Comparison of ENCODE assay signal across 18 cellular contexts in the genomic region with DNA sequence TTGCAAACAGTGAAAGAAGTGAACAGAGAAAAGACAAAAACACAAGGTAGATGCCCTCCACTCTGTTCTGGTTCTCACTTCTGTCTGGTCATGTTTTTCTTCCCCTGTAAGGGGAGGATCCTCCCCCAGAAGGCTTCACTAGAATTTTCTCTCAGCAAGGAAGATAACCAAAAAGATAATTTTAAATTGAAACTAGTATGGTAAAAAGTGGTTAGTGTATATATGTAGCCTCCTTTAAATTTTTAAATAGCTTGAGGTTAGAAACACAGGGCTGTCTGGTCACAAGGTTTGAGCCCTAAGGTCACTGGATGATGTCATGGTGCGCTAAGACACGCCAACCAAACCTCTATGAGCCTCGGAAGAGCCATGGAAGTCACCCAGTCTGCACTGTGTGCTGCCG. TPM values are rescaled to one million over a fixed set of nuclear protein-coding genes. Genes with fewer than 3 reads are reported as not detected.
A peak's percentile ranks its signal among the peaks of the same experiment; 100 is the strongest.
DNase-seq lines count a peak whose midpoint lies in the region; ATAC-seq and TF ChIP-seq lines count a peak whose summit lies in the region.
"Had no signal": no experiment of that assay in that cellular context is flagged by ENCODE, and none has a peak within 500 bp of the region (broad histone marks: within the 10 kb centered on the region; RNA-seq: fewer than 3 reads in every experiment).

No MANE protein-coding gene starts in this region.

- no peak overlapping the region for H3K4ac ChIP-seq in neuronal stem cell (ENCODE audit: low read length)

- H2BK12ac ChIP-seq in neuronal stem cell (ENCODE audit: low read length), result no peak overlapping the region

- no peaks in the 10 kb centered on the region for H3K27me3 ChIP-seq in neuronal stem cell (ENCODE audit: control insufficient read depth in 3 of 3, insufficient read depth in 3 of 3, low read depth in 1 of 3, low read length in 3 of 3)
- H3K27me3 ChIP-seq: heart left ventricle had no signal

- no peak overlapping the region for H4K91ac ChIP-seq in neuronal stem cell (ENCODE audit: low read depth, low read length, poor library complexity)

- peak overlapping the region; percentile 90 for H3K27ac Mint-ChIP-seq in chondrocyte (ENCODE audit: unreplicated experiment)
- H3K27ac Mint-ChIP-seq in activated CD4-positive, alpha-beta memory T cell treated with anti-CD3 and anti-CD28 coated beads, Interleukin-2, amount 10 ng/mL, durations not matched to agents 7 days and 5 days, result no peak overlapping the region
- H3K27ac Mint-ChIP-seq: activated CD8-positive, alpha-beta memory T cell treated with anti-CD3 and anti-CD28 coated beads, Interleukin-2, amount 10 ng/mL, durations not matched to agents 7 days and 5 days; activated naive CD8-positive, alpha-beta T cell treated with anti-CD3 and anti-CD28 coated beads, Interleukin-2, amount 10 ng/mL, durations not matched to agents 7 days and 5 days had no signal

- ATAC-seq in GM18868 (IDR thresholded peaks at IDR 0.05; ENCODE audit: unreplicated experiment) (peak; percentile 39), GM21528 (IDR thresholded peaks at IDR 0.05; ENCODE audit: low FRiP score, unreplicated experiment) (peak; percentile 69), HG03280 (IDR thresholded peaks at IDR 0.05; ENCODE audit: unreplicated experiment) (peak; percentile 89)
- ATAC-seq: activated CD8-positive, alpha-beta memory T cell treated with anti-CD3 and anti-CD28 coated beads, Interleukin-2, amount 10 ng/mL, durations not matched to agents 7 days and 5 days; heart left ventricle; left colon had no signal

- H2BK120ac ChIP-seq in neuronal stem cell (ENCODE audit: low read depth, low read length), result no peak overlapping the region

- H3K4me2 ChIP-seq in neuronal stem cell (ENCODE audit: insufficient read depth, low read length, poor library complexity, severe bottlenecking), result no peak overlapping the region
- H3K4me2 ChIP-seq: KMS-11 had no signal

- no peak overlapping the region for H3K27ac ChIP-seq in neuronal stem cell (replicated peaks; ENCODE audit: low read length)
- H3K27ac ChIP-seq: heart left ventricle, KMS-11 had no signal

- no peaks in the 10 kb centered on the region for H3K79me1 ChIP-seq in neuronal stem cell (ENCODE audit: low read depth, low read length)

- peaks cover 0 to 4% of the 10 kb centered on the region in 2 donors for H3K4me1 ChIP-seq in neuronal stem cell (ENCODE audit: control insufficient read depth in 2 of 2, insufficient read depth in 1 of 2, low read depth in 1 of 2, low read length in 2 of 2)

- DNase-seq in chondrocyte (ENCODE audit: low spot score) (no peak), NCI-H2029 treated with DMSO at 0.1 percent for 48 hours (lab: John Stamatoyannopoulos, UW) (no peak), HT-29 (ENCODE audit: low spot score) (no peak), neuronal stem cell (ENCODE audit: low spot score) (no peak)
- DNase-seq in activated CD4-positive, alpha-beta memory T cell treated with anti-CD3 and anti-CD28 coated beads, Interleukin-2, amount 10 ng/mL, durations not matched to agents 7 days and 5 days, result no peak
- DNase-seq: activated naive CD8-positive, alpha-beta T cell treated with anti-CD3 and anti-CD28 coated beads, Interleukin-2, amount 10 ng/mL, durations not matched to agents 7 days and 5 days; DND-41; heart left ventricle; left colon; NCI-H187 treated with DMSO at 0.1 percent for 48 hours; NCI-H748 treated with DMSO at 0.1 percent for 48 hours; SHP77 treated with DMSO at 0.1 percent for 48 hours had no signal

- CTCF ChIA-PET in activated CD4-positive, alpha-beta memory T cell treated with anti-CD3 and anti-CD28 coated beads, Interleukin-2, amount 10 ng/mL, durations not matched to agents 7 days and 5 days (lab: Charles Lee), result no interaction called here

- no peak overlapping the region for H2BK5ac ChIP-seq in neuronal stem cell (ENCODE audit: low read length)

- peaks cover 10 to 33% of the 10 kb centered on the region in 2 donors for H3K36me3 ChIP-seq in neuronal stem cell (replicated peaks in 1 of 2; ENCODE audit: control insufficient read depth in 2 of 2, insufficient read depth in 2 of 2, low read length in 2 of 2)

- WGBS in neuronal stem cell (ENCODE audit: extremely low coverage in 2 of 2, insufficient read length in 2 of 2, insufficient replicate concordance in 1 of 2), 2 donors, result no CpG with 5 or more reads among the region's 4 CpGs

- H2AK5ac ChIP-seq in neuronal stem cell (ENCODE audit: low read depth, low read length), result no peak overlapping the region

- TF ChIP-seq CTCF in chondrocyte (IDR thresholded peaks at IDR 0.05), result no peak

- H2AFZ ChIP-seq in neuronal stem cell (ENCODE audit: low read length), result no peak overlapping the region

- no peak overlapping the region for H2BK15ac ChIP-seq in neuronal stem cell (ENCODE audit: low read length)

- no peaks in the 10 kb centered on the region for H3K27me3 Mint-ChIP-seq in chondrocyte (ENCODE audit: low read depth)
- no peaks in the 10 kb centered on the region for H3K27me3 Mint-ChIP-seq in activated CD4-positive, alpha-beta memory T cell treated with anti-CD3 and anti-CD28 coated beads, Interleukin-2, amount 10 ng/mL, durations not matched to agents 7 days and 5 days
- H3K27me3 Mint-ChIP-seq: activated CD8-positive, alpha-beta memory T cell treated with anti-CD3 and anti-CD28 coated beads, Interleukin-2, amount 10 ng/mL, durations not matched to agents 7 days and 5 days; activated naive CD8-positive, alpha-beta T cell treated with anti-CD3 and anti-CD28 coated beads, Interleukin-2, amount 10 ng/mL, durations not matched to agents 7 days and 5 days; stimulated activated naive CD8-positive, alpha-beta T cell treated with anti-CD3 and anti-CD28 coated beads, Interleukin-15, Interleukin-2, amounts not matched to agents 100 ng/mL and 50 ng/mL, for 24 hours had no signal

- no peak overlapping the region for H3K9ac ChIP-seq in neuronal stem cell (ENCODE audit: low read depth, low read length, poor library complexity)
- H3K9ac ChIP-seq: KMS-11 had no signal

- H3K18ac ChIP-seq in neuronal stem cell (ENCODE audit: low read length), result no peak overlapping the region

- H3K9me3 ChIP-seq in neuronal stem cell (replicated peaks in 1 of 2; ENCODE audit: control insufficient read depth in 2 of 2, insufficient read depth in 1 of 2, low read depth in 1 of 2, low read length in 2 of 2), result peaks cover 0 to 4% of the 10 kb centered on the region in 2 donors
- H3K9me3 ChIP-seq: heart left ventricle had no signal

- no peak overlapping the region for H4K8ac ChIP-seq in neuronal stem cell (ENCODE audit: low read depth, low read length)

- H3K14ac ChIP-seq in neuronal stem cell (ENCODE audit: low read length), result no peak overlapping the region

- no peak overlapping the region for H3K23ac ChIP-seq in neuronal stem cell (ENCODE audit: low read depth, low read length, poor library complexity)

- POLR2A ChIA-PET in activated CD4-positive, alpha-beta memory T cell treated with anti-CD3 and anti-CD28 coated beads, Interleukin-2, amount 10 ng/mL, durations not matched to agents 7 days and 5 days (lab: Charles Lee), result no interaction called here

- peaks cover 19% of the 10 kb centered on the region for H3K4me1 Mint-ChIP-seq in chondrocyte (ENCODE audit: low read depth)
- peaks cover 8% of the 10 kb centered on the region for H3K4me1 Mint-ChIP-seq in activated CD4-positive, alpha-beta memory T cell treated with anti-CD3 and anti-CD28 coated beads, Interleukin-2, amount 10 ng/mL, durations not matched to agents 7 days and 5 days

- H3K4me3 Mint-ChIP-seq in chondrocyte (ENCODE audit: unreplicated experiment), result no peak overlapping the region
- H3K4me3 Mint-ChIP-seq in activated CD4-positive, alpha-beta memory T cell treated with anti-CD3 and anti-CD28 coated beads, Interleukin-2, amount 10 ng/mL, durations not matched to agents 7 days and 5 days, result no peak overlapping the region
- H3K4me3 Mint-ChIP-seq: activated CD8-positive, alpha-beta memory T cell treated with anti-CD3 and anti-CD28 coated beads, Interleukin-2, amount 10 ng/mL, durations not matched to agents 7 days and 5 days; activated naive CD8-positive, alpha-beta T cell treated with anti-CD3 and anti-CD28 coated beads, Interleukin-2, amount 10 ng/mL, durations not matched to agents 7 days and 5 days; stimulated activated naive CD8-positive, alpha-beta T cell treated with anti-CD3 and anti-CD28 coated beads, Interleukin-15, Interleukin-2, amounts not matched to agents 100 ng/mL and 50 ng/mL, for 24 hours had no signal

- H3K36me3 Mint-ChIP-seq in chondrocyte (ENCODE audit: low read depth), result peaks cover 4% of the 10 kb centered on the region
- H3K36me3 Mint-ChIP-seq in activated CD4-positive, alpha-beta memory T cell treated with anti-CD3 and anti-CD28 coated beads, Interleukin-2, amount 10 ng/mL, durations not matched to agents 7 days and 5 days (ENCODE audit: low read depth), result peaks cover 31% of the 10 kb centered on the region

- H3K4me3 ChIP-seq in neuronal stem cell (ENCODE audit: low read length in 2 of 2), result no peak overlapping the region
- H3K4me3 ChIP-seq: heart left ventricle had no signal

- no peaks in the 10 kb centered on the region for H3K9me3 Mint-ChIP-seq in chondrocyte (ENCODE audit: low read depth)
- H3K9me3 Mint-ChIP-seq in activated CD4-positive, alpha-beta memory T cell treated with anti-CD3 and anti-CD28 coated beads, Interleukin-2, amount 10 ng/mL, durations not matched to agents 7 days and 5 days, result no peaks in the 10 kb centered on the region
- H3K9me3 Mint-ChIP-seq: stimulated activated naive CD8-positive, alpha-beta T cell treated with anti-CD3 and anti-CD28 coated beads, Interleukin-15, Interleukin-2, amounts not matched to agents 100 ng/mL and 50 ng/mL, for 24 hours had no signal

RNA-seq across cellular contexts. Expression of a gene that starts 5.6 kb away (rescaled TPM):
- 0.15 to 0.25 TPM (median 0.23 TPM) in 3 replicates for total RNA-seq in chondrocyte
- under 1 TPM; 0.05 to 0.48 TPM for total RNA-seq in activated CD4-positive, alpha-beta memory T cell treated with anti-CD3 and anti-CD28 coated beads, Interleukin-2, amount 10 ng/mL, durations not matched to agents 7 days and 5 days
- total RNA-seq in HT-29 (2014; rRNA removed; shearing (Covaris generic)), result not detected in 2 replicates
- polyA plus RNA-seq in neuronal stem cell (2013, experiment 1 of 2), result 0.03 TPM
- polyA plus RNA-seq in neuronal stem cell (2013, experiment 2 of 2), result 0.03 TPM

RNA-seq across cellular contexts. Expression of a gene that starts 25.6 kb away (rescaled TPM):
- total RNA-seq in chondrocyte, result 29.0 to 31.1 TPM (median 30.6 TPM) in 3 replicates
- total RNA-seq in activated CD4-positive, alpha-beta memory T cell treated with anti-CD3 and anti-CD28 coated beads, Interleukin-2, amount 10 ng/mL, durations not matched to agents 7 days and 5 days, result 10 to 100 TPM; 34.1 to 35.0 TPM
- 10.5 and 16.6 TPM in 2 replicates for total RNA-seq in HT-29 (2014; rRNA removed; shearing (Covaris generic))
- 14.8 TPM for polyA plus RNA-seq in neuronal stem cell (2013, experiment 1 of 2)
- 15.8 TPM for polyA plus RNA-seq in neuronal stem cell (2013, experiment 2 of 2)

Comparison
In these comparisons a context has a peak if more than half of its experiments do, and no peak if none do; other contexts are left out.
1. ATAC-seq: peak in every context shown above with its lines; median percentile 89 in HG03280; 69 in GM21528; 39 in GM18868.